In genomic region chr3:123449092-123449985, GRCh38 we compare ENCODE assay signal across 8 cellular contexts. TPM values are rescaled to one million over a fixed set of nuclear protein-coding genes. Genes with fewer than 3 reads are reported as not detected.
DNase-seq lines count a peak whose midpoint lies in the region; ATAC-seq and TF ChIP-seq lines count a peak whose summit lies in the region.

No MANE protein-coding gene starts in this region.

- intact Hi-C loops in activated CD4-positive, alpha-beta T cell treated with anti-CD3 and anti-CD28 coated beads, Interleukin-2, amount 10 ng/mL, durations not matched to agents 24 days and 14 days (cut with micrococcal nuclease), result loop anchor here (2.0 kb wide), 1 partner anchor 109 kb away; no protein-coding TSS in a partner anchor

- peak overlapping the region; percentile 51 for H3K4me3 ChIP-seq in WI38 (ENCODE audit: low read depth, low read length)
- peak overlapping the region; percentile 29 to 54 for H3K4me3 ChIP-seq in neutrophil (ENCODE audit: low read depth in 1 of 2, low read length in 1 of 2)

- H3K27ac Mint-ChIP-seq in activated CD4-positive, alpha-beta T cell treated with anti-CD3 and anti-CD28 coated beads, Interleukin-2, amount 10 ng/mL, durations not matched to agents 24 days and 14 days, result no peak overlapping the region

- peaks cover 12 to 14% of the 10 kb centered on the region in 2 experiments for H3K4me1 ChIP-seq in neutrophil (ENCODE audit: control insufficient read depth in 1 of 2, insufficient read depth in 1 of 2, low read depth in 1 of 2, low read length in 1 of 2)

- H3K27me3 Mint-ChIP-seq in activated CD4-positive, alpha-beta T cell treated with anti-CD3 and anti-CD28 coated beads, Interleukin-2, amount 10 ng/mL, durations not matched to agents 24 days and 14 days, result peaks cover 54% of the 10 kb centered on the region

- H3K9me3 ChIP-seq in neutrophil, result no peaks in the 10 kb centered on the region

- H3K4me1 Mint-ChIP-seq in activated CD4-positive, alpha-beta T cell treated with anti-CD3 and anti-CD28 coated beads, Interleukin-2, amount 10 ng/mL, durations not matched to agents 24 days and 14 days, result no peaks in the 10 kb centered on the region

- peak overlapping the region; percentile 50 for H3K4me3 Mint-ChIP-seq in activated CD4-positive, alpha-beta T cell treated with anti-CD3 and anti-CD28 coated beads, Interleukin-2, amount 10 ng/mL, durations not matched to agents 24 days and 14 days

- H3K9me3 Mint-ChIP-seq in activated CD4-positive, alpha-beta T cell treated with anti-CD3 and anti-CD28 coated beads, Interleukin-2, amount 10 ng/mL, durations not matched to agents 24 days and 14 days, result no peaks in the 10 kb centered on the region

- H3K36me3 ChIP-seq in neutrophil, result no peaks in the 10 kb centered on the region

- DNase-seq in activated CD4-positive, alpha-beta T cell treated with anti-CD3 and anti-CD28 coated beads, Interleukin-2, amount 10 ng/mL, durations not matched to agents 24 days and 14 days, result peak; percentile 60
- DNase-seq in activated CD4-positive, alpha-beta T cell treated with anti-CD3 and anti-CD28 coated beads, Interleukin-2, amount 50 U/mL, for 1 hour, result no peak
- DNase-seq in globus pallidus (ENCODE audit: low spot score) (peak; percentile 72), Kasumi-1 (lab: John Stamatoyannopoulos, UW) (no peak)

- H3K27ac ChIP-seq in neutrophil, result no peak overlapping the region

- ATAC-seq in HG03196 (IDR thresholded peaks at IDR 0.05; ENCODE audit: unreplicated experiment), result no peak
- no peak for ATAC-seq in HG02852 (IDR thresholded peaks at IDR 0.05; ENCODE audit: unreplicated experiment)

- no peak for TF ChIP-seq CTCF in WI38 (IDR thresholded peaks at IDR 0.05; ENCODE audit: low read depth, low read length)
- no peak for TF ChIP-seq CTCF in neutrophil (IDR thresholded peaks at IDR 0.05)

- H3K36me3 Mint-ChIP-seq in activated CD4-positive, alpha-beta T cell treated with anti-CD3 and anti-CD28 coated beads, Interleukin-2, amount 10 ng/mL, durations not matched to agents 24 days and 14 days (ENCODE audit: low read depth), result no peaks in the 10 kb centered on the region

- peaks cover 100% of the 10 kb centered on the region for H3K27me3 ChIP-seq in neutrophil

RNA-seq across cellular contexts. Expression of gene ADCY5, which starts 0.4 kb away (rescaled TPM):
- not detected in 2 replicates for total RNA-seq in activated CD4-positive, alpha-beta T cell treated with anti-CD3 and anti-CD28 coated beads, Interleukin-2, amount 10 ng/mL, durations not matched to agents 24 days and 14 days

Comparison
In these comparisons a context has a peak if more than half of its experiments do, and no peak if none do; other contexts are left out.
1. DNase-seq: peak in activated CD4-positive, alpha-beta T cell treated with anti-CD3 and anti-CD28 coated beads, Interleukin-2, amount 10 ng/mL, durations not matched to agents 24 days and 14 days (single experiment) and globus pallidus (single experiment); none in activated CD4-positive, alpha-beta T cell treated with anti-CD3 and anti-CD28 coated beads, Interleukin-2, amount 50 U/mL, for 1 hour (single experiment) and Kasumi-1 (0 of 2).